Comparison of ENCODE assay signal across 2 cellular contexts in the genomic region with DNA sequence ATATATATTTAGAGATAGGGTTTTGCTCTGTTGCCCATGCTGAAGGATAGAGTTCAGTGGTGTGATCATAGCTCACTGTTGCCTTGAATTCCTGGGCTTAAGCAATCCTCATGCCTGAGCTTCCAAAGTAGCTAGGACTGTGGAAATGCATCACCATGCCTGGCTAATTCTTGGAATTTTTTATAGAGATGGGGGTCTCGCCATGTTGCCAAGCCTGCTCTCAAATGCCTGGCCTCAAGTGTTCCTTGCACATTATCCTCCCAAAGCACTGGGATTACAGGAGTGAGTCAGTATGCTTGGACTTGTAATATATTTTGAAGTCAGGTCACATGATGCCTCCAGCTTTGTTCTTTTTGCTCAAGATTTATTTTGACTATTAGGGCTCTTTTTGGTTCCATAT.
TF ChIP-seq lines count a peak whose summit lies in the region.

No MANE protein-coding gene starts in this region.

TF ChIP-seq in IMR-90, 13 proteins besides CTCF, POLR2A, EP300 and RAD21:
- TF ChIP-seq FOS (IDR thresholded peaks at IDR 0.05; ENCODE audit: low read depth, low read length), result no peak
- TF ChIP-seq CEBPB (IDR thresholded peaks at IDR 0.05; ENCODE audit: low read depth, low read length), result 0 out of 2 replicates have a peak, but pooled peaks have one; percentile 19
- TF ChIP-seq, protein P1, sequence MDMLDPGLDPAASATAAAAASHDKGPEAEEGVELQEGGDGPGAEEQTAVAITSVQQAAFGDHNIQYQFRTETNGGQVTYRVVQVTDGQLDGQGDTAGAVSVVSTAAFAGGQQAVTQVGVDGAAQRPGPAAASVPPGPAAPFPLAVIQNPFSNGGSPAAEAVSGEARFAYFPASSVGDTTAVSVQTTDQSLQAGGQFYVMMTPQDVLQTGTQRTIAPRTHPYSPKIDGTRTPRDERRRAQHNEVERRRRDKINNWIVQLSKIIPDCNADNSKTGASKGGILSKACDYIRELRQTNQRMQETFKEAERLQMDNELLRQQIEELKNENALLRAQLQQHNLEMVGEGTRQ (IDR thresholded peaks at IDR 0.05; ENCODE audit: low read depth, low read length), result peak; percentile 49
- TF ChIP-seq NFE2L2 (IDR thresholded peaks at IDR 0.05; ENCODE audit: low read depth, low read length), result no peak
- TF ChIP-seq SMC3 (IDR thresholded peaks at IDR 0.05; ENCODE audit: low read depth, low read length), result no peak
- TF ChIP-seq MAFK (IDR thresholded peaks at IDR 0.05; ENCODE audit: low read depth, low read length), result no peak
- TF ChIP-seq, protein P2, sequence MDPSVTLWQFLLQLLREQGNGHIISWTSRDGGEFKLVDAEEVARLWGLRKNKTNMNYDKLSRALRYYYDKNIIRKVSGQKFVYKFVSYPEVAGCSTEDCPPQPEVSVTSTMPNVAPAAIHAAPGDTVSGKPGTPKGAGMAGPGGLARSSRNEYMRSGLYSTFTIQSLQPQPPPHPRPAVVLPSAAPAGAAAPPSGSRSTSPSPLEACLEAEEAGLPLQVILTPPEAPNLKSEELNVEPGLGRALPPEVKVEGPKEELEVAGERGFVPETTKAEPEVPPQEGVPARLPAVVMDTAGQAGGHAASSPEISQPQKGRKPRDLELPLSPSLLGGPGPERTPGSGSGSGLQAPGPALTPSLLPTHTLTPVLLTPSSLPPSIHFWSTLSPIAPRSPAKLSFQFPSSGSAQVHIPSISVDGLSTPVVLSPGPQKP (IDR thresholded peaks at IDR 0.05; ENCODE audit: borderline replicate concordance, low read depth, low read length), result no peak
TF ChIP-seq in IMR-90: peak in this region for 2.

TF ChIP-seq in HepG2, 621 proteins besides CTCF, POLR2A, EP300 and RAD21:
- TF ChIP-seq ZSCAN25 (CRISPR knock-in tag; IDR thresholded peaks at IDR 0.05) (no peak), ZBTB1 (CRISPR knock-in tag; IDR thresholded peaks at IDR 0.05; ENCODE audit: borderline replicate concordance) (no peak), AHR (CRISPR knock-in tag; IDR thresholded peaks at IDR 0.05) (no peak), NFKBIZ (CRISPR knock-in tag; IDR thresholded peaks at IDR 0.05) (no peak)
- TF ChIP-seq, protein P3, sequence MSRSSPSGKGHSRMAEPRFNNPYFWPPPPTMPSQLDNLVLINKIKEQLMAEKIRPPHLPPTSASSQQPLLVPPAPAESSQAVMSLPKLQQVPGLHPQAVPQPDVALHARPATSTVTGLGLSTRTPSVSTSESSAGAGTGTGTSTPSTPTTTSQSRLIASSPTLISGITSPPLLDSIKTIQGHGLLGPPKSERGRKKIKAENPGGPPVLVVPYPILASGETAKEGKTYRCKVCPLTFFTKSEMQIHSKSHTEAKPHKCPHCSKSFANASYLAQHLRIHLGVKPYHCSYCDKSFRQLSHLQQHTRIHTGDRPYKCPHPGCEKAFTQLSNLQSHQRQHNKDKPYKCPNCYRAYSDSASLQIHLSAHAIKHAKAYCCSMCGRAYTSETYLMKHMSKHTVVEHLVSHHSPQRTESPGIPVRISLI (CRISPR knock-in tag; IDR thresholded peaks at IDR 0.05; ENCODE audit: borderline replicate concordance), result no peak
- TF ChIP-seq, protein P4, sequence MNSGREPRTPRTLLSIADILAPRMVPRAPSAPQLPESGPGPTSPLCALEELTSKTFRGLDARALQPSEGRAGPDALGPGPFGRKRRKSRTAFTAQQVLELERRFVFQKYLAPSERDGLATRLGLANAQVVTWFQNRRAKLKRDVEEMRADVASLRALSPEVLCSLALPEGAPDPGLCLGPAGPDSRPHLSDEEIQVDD (CRISPR knock-in tag; IDR thresholded peaks at IDR 0.05; ENCODE audit: borderline replicate concordance), result no peak
- TF ChIP-seq, protein P5, sequence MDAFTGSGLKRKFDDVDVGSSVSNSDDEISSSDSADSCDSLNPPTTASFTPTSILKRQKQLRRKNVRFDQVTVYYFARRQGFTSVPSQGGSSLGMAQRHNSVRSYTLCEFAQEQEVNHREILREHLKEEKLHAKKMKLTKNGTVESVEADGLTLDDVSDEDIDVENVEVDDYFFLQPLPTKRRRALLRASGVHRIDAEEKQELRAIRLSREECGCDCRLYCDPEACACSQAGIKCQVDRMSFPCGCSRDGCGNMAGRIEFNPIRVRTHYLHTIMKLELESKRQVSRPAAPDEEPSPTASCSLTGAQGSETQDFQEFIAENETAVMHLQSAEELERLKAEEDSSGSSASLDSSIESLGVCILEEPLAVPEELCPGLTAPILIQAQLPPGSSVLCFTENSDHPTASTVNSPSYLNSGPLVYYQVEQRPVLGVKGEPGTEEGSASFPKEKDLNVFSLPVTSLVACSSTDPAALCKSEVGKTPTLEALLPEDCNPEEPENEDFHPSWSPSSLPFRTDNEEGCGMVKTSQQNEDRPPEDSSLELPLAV (CRISPR knock-in tag; conservative IDR thresholded peaks at IDR 0.05; ENCODE audit: low read depth), result no peak
- TF ChIP-seq, protein P6, sequence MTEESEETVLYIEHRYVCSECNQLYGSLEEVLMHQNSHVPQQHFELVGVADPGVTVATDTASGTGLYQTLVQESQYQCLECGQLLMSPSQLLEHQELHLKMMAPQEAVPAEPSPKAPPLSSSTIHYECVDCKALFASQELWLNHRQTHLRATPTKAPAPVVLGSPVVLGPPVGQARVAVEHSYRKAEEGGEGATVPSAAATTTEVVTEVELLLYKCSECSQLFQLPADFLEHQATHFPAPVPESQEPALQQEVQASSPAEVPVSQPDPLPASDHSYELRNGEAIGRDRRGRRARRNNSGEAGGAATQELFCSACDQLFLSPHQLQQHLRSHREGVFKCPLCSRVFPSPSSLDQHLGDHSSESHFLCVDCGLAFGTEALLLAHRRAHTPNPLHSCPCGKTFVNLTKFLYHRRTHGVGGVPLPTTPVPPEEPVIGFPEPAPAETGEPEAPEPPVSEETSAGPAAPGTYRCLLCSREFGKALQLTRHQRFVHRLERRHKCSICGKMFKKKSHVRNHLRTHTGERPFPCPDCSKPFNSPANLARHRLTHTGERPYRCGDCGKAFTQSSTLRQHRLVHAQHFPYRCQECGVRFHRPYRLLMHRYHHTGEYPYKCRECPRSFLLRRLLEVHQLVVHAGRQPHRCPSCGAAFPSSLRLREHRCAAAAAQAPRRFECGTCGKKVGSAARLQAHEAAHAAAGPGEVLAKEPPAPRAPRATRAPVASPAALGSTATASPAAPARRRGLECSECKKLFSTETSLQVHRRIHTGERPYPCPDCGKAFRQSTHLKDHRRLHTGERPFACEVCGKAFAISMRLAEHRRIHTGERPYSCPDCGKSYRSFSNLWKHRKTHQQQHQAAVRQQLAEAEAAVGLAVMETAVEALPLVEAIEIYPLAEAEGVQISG (CRISPR knock-in tag; IDR thresholded peaks at IDR 0.05), result no peak
